ENCODE assay signal across 9 cellular contexts in the genomic region with DNA sequence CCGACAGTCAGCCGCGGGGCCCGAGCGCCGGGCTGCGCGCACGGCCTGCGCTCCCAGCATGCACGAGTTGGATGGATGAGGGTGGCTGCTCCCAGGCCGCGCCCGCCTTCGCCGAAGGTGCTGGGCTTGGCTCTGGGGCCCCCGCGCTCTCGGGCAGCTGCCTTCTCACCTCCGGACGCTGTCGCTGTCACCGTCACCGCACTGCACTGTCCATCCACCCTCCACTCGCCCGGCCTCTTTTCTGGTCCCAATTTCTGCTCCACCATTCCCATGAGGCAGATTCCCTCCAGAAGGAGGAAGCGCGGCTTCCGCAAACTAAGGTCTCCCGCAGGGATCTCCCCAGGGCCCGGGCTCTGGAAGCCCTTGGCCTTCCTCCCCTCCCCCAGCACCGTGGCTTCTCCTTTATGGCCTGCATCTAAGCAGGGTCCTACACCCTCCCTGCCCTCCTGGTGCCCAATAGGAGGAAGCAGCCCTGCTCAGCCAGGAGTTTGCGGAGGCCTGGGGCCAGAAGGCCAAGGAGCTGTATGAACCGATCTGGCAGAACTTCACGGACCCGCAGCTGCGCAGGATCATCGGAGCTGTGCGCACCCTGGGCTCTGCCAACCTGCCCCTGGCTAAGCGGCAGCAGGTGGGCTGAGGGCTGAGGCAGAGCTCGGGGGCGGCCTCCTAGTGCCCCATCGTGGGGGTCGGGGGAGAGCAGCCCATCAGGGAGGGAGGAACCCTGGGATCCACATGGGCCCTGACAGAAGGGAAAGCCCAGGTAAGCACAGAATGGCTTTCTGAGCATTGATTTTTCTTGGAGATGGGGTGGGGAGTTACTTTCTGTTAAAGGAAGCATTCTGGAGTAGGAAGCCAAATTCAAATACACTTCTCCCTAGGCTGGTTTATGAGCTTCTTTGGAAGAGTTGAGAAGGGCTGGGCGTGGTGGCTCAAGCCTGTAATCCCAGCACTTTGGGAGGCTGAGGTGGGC. TPM values are rescaled to one million over a fixed set of nuclear protein-coding genes. Genes with fewer than 3 reads are reported as not detected.
DNase-seq lines count a peak whose midpoint lies in the region; ATAC-seq and TF ChIP-seq lines count a peak whose summit lies in the region.
"Had no signal": no experiment of that assay in that cellular context is flagged by ENCODE, and none has a peak within 500 bp of the region (broad histone marks: within the 10 kb centered on the region; RNA-seq: fewer than 3 reads in every experiment).

No MANE protein-coding gene starts in this region.

- no peaks in the 10 kb centered on the region for H3K36me3 Mint-ChIP-seq in type B pancreatic cell

- H3K36me3 ChIP-seq in adipocyte (ENCODE audit: control insufficient read depth, insufficient read depth, low read length, severe bottlenecking), result no peaks in the 10 kb centered on the region
- H3K36me3 ChIP-seq: neutrophil had no signal

- peak; percentile 24 for ATAC-seq in left colon
- ATAC-seq in HG03108 (IDR thresholded peaks at IDR 0.05; ENCODE audit: unreplicated experiment), result no peak

- DNase-seq in DMS153 (lab: John Stamatoyannopoulos, UW), result peak; percentile 24
- peak; percentile 42 for DNase-seq in HuH-7 (ENCODE audit: low spot score)
- peak; percentile 6 for DNase-seq in adipocyte (ENCODE audit: low read depth)
- DNase-seq in left colon, result peak; percentile 41 to 57
- no peak for DNase-seq in type B pancreatic cell (ENCODE audit: extremely low spot score, unreplicated experiment)
- DNase-seq in dedifferentiated amniotic fluid mesenchymal stem cell (ENCODE audit: extremely low spot score), result no peak
- DNase-seq in ureter (ENCODE audit: low spot score), result no peak

- H3K9me3 Mint-ChIP-seq in type B pancreatic cell, result no peaks in the 10 kb centered on the region

- no peaks in the 10 kb centered on the region for H3K4me1 Mint-ChIP-seq in type B pancreatic cell (ENCODE audit: unreplicated experiment)

- peaks cover 14% of the 10 kb centered on the region for H3K4me1 ChIP-seq in adipocyte (ENCODE audit: control insufficient read depth, insufficient read depth, low read length)

- TF ChIP-seq CTCF in type B pancreatic cell (conservative IDR thresholded peaks at IDR 0.05), result no peak

- peaks cover 48% of the 10 kb centered on the region for H3K27me3 Mint-ChIP-seq in type B pancreatic cell

- no peaks in the 10 kb centered on the region for H3K27me3 ChIP-seq in adipocyte (replicated peaks; ENCODE audit: control insufficient read depth, insufficient read depth, low read length)

- peak overlapping the region; percentile 70 for H3K9ac ChIP-seq in adipocyte (ENCODE audit: low read length)

- H3K4me3 ChIP-seq in adipocyte (ENCODE audit: low read length), result peak overlapping the region; percentile 76

- peak overlapping the region; percentile 88 for H3K4me3 Mint-ChIP-seq in type B pancreatic cell

- no peaks in the 10 kb centered on the region for H3K9me3 ChIP-seq in adipocyte (ENCODE audit: control insufficient read depth, low read length)
- H3K9me3 ChIP-seq: neutrophil had no signal

- no peak overlapping the region for H3K27ac Mint-ChIP-seq in type B pancreatic cell

- intact Hi-C loops in left colon (cut with DNase I, micrococcal nuclease), result loop anchor here in 1 of 2 donors (5.0 kb wide), 2 partner anchors 50 to 75 kb away; a partner anchor contains a TSS

RNA-seq across cellular contexts. Expression of a gene that starts 0.9 kb away (rescaled TPM):
- total RNA-seq in left colon, result 10 to 100 TPM; 27.7 to 31.9 TPM
- total RNA-seq in type B pancreatic cell (ENCODE audit: low replicate concordance), result 3.6 and 9.1 TPM in 2 replicates
- 7.5 TPM for total RNA-seq in ureter

RNA-seq across cellular contexts. Expression of a gene that starts 31.6 kb away (rescaled TPM):
- total RNA-seq in left colon (10 to 100 TPM; 59.6 to 66.6 TPM), type B pancreatic cell (ENCODE audit: low replicate concordance) (34.5 and 85.1 TPM in 2 replicates), ureter (70.8 TPM)

RNA-seq across cellular contexts. Expression of a gene that starts 45.4 kb away (rescaled TPM):
- total RNA-seq in left colon (1 to 10 TPM in 1 of 2 donors, under 1 TPM in 1; 0.58 to 1.1 TPM), type B pancreatic cell (ENCODE audit: low replicate concordance) (4.4 and 9.0 TPM in 2 replicates), ureter (not detected)

Comparison
In these comparisons a context has a peak if more than half of its experiments do, and no peak if none do; other contexts are left out.
1. DNase-seq: peak in DMS153 (single experiment), HuH-7 (single experiment), adipocyte (single experiment) and left colon (2 of 2); none in type B pancreatic cell (single experiment), dedifferentiated amniotic fluid mesenchymal stem cell (single experiment) and ureter (single experiment).